ENCODE assay signal across 13 cellular contexts in the genomic region with DNA sequence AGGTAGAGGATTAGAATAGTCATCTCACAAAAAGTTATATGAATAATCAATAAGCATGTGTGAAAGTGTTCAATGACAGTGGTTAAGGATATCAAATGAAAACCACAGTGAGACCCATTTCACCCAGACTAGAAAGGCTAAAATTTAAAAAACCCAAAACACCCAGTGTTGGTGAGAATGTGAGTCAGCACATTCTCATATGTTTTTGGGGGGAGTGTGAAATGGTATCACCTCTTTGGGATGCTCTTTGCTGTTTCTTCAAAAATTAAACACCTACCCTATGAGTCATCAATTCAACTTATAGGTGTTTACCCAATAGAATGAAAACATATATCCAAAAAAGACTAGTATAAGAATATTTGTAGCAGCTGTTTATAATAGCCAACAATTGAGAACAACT.
DNase-seq lines count a peak whose midpoint lies in the region; ATAC-seq, FAIRE-seq and TF ChIP-seq lines count a peak whose summit lies in the region.
"Had no signal": no experiment of that assay in that cellular context is flagged by ENCODE, and none has a peak within 500 bp of the region (broad histone marks: within the 10 kb centered on the region; RNA-seq: fewer than 3 reads in every experiment).

No MANE protein-coding gene starts in this region.

- intact Hi-C loops in GM12878 (cut with micrococcal nuclease; ENCODE audit: unreplicated experiment): no loop called here
- intact Hi-C loops in ascending aorta (cut with DNase I): no loop called here

- H3K4me3 ChIP-seq in GM12878 (no peak overlapping the region), keratinocyte (ENCODE audit: control insufficient read depth in 2 of 3, extremely low read depth in 1 of 3, insufficient read depth in 2 of 3, low read depth in 1 of 3, low read length in 3 of 3) (no peak overlapping the region), ascending aorta (no peak overlapping the region)
- H3K4me3 ChIP-seq: GM23248 had no signal

- RAD21 ChIA-PET in GM12878 (lab: Charles Lee; ENCODE audit: unreplicated experiment): no interaction called here

- no peaks in the 10 kb centered on the region for H4K20me1 ChIP-seq in GM12878 (ENCODE audit: control insufficient read depth, insufficient read depth)
- H4K20me1 ChIP-seq in keratinocyte (ENCODE audit: control insufficient read depth, extremely low read depth, insufficient read depth, low read length): no peaks in the 10 kb centered on the region

- no peak for DNase-seq in stimulated activated naive CD8-positive, alpha-beta T cell treated with anti-CD3 and anti-CD28 coated beads, Interleukin-15, amount 100 ng/mL, for 72 hours
- no peak for DNase-seq in stimulated activated naive CD8-positive, alpha-beta T cell treated with anti-CD3 and anti-CD28 coated beads, Interleukin-15, Interleukin-2, amounts not matched to agents 100 U/mL and 50 U/mL, for 24 hours
- no peak for DNase-seq in GM12878 (ENCODE audit: low read depth, low spot score)
- DNase-seq in keratinocyte (ENCODE audit: low read depth, low spot score): no peak
- DNase-seq in GM13977 (ENCODE audit: low spot score): no peak
- DNase-seq in AG08395 (ENCODE audit: low spot score): no peak
- no peak for DNase-seq in ascending aorta (ENCODE audit: low spot score in 2 of 2)
- DNase-seq: CD8-positive, alpha-beta T cell; GM23248; NCI-H187 treated with DMSO at 0.1 percent for 48 hours; NCI-H69; SIG-M5 had no signal

- peaks cover 4 to 9% of the 10 kb centered on the region in 2 donors for H3K9me3 Mint-ChIP-seq in stimulated activated naive CD8-positive, alpha-beta T cell treated with anti-CD3 and anti-CD28 coated beads, Interleukin-15, amount 100 ng/mL, for 72 hours

- H3K4me3 Mint-ChIP-seq in stimulated activated naive CD8-positive, alpha-beta T cell treated with anti-CD3 and anti-CD28 coated beads, Interleukin-15, amount 100 ng/mL, for 72 hours: no peak overlapping the region
- H3K4me3 Mint-ChIP-seq: CD8-positive, alpha-beta T cell had no signal

- SMC1A ChIA-PET in GM12878 (lab: Charles Lee; ENCODE audit: uncharacterized antibody, unreplicated experiment): no interaction called here

- no peak overlapping the region for H3K4me2 ChIP-seq in GM12878 (ENCODE audit: control insufficient read depth, insufficient read depth)
- no peak overlapping the region for H3K4me2 ChIP-seq in keratinocyte (ENCODE audit: control insufficient read depth, extremely low read depth, insufficient read depth, low read depth, low read length)

- in situ Hi-C loops in GM12878 (cut with MboI): no loop called here
- in situ Hi-C loops in GM13977 (cut with MboI; ENCODE audit: low pct_unique_long_range_greater_than_20kb, low sequenced_read_pairs, unreplicated experiment): no loop called here

- no peaks in the 10 kb centered on the region for H3K9me1 ChIP-seq in keratinocyte (ENCODE audit: control insufficient read depth, extremely low read depth, insufficient read depth, low read length)

- no peak overlapping the region for H2AFZ ChIP-seq in GM12878 (ENCODE audit: control insufficient read depth, low read depth, low read length)
- H2AFZ ChIP-seq in keratinocyte (ENCODE audit: control insufficient read depth, low read length): no peak overlapping the region
- H2AFZ ChIP-seq: GM23248 had no signal

- peaks cover 42% of the 10 kb centered on the region for H3K4me1 Mint-ChIP-seq in stimulated activated naive CD8-positive, alpha-beta T cell treated with anti-CD3 and anti-CD28 coated beads, Interleukin-15, amount 100 ng/mL, for 72 hours

- H3K4me1 ChIP-seq in GM12878 (ENCODE audit: control insufficient read depth, insufficient read depth, low read length): peaks cover 4% of the 10 kb centered on the region; the same call in 1 of the 2 replicates
- peaks cover 33% of the 10 kb centered on the region for H3K4me1 ChIP-seq in keratinocyte (ENCODE audit: control insufficient read depth, extremely low read depth, insufficient read depth, low read length)
- H3K4me1 ChIP-seq in ascending aorta: peaks cover 0 to 7% of the 10 kb centered on the region in 2 donors

- POLR2A ChIA-PET in GM12878 (lab: Charles Lee): no interaction called here

- BruUV-seq in GM12878 (replicated peaks; lab: Mats Ljungman, UMichigan): no TSS peak

- FAIRE-seq in GM12878 (lab: Jason Lieb, UNC) (no peak), keratinocyte (lab: Jason Lieb, UNC) (peak; percentile 34)
- FAIRE-seq: GM18507 had no signal

- no peak for TF ChIP-seq RAD21 in GM12878 (IDR thresholded peaks at IDR 0.05; ENCODE audit: insufficient read depth, low read depth, low read length)

- H3K9me3 ChIP-seq in GM12878 (replicated peaks; ENCODE audit: control insufficient read depth, insufficient read depth, low read length): peaks cover 3% of the 10 kb centered on the region
- H3K9me3 ChIP-seq in keratinocyte (ENCODE audit: control insufficient read depth, low read depth, low read length): peaks cover 2% of the 10 kb centered on the region
- H3K9me3 ChIP-seq in ascending aorta: no peaks in the 10 kb centered on the region

- TF ChIP-seq EP300 in GM12878 (IDR thresholded peaks at IDR 0.05; ENCODE audit: borderline replicate concordance in 1 of 2, control insufficient read depth in 1 of 2, low read depth in 2 of 2, low read length in 2 of 2): no peak

- H3K27ac ChIP-seq in GM12878 (ENCODE audit: control insufficient read depth, insufficient read depth) (no peak overlapping the region), keratinocyte (ENCODE audit: control insufficient read depth, insufficient read depth, low read length) (no peak overlapping the region), ascending aorta (no peak overlapping the region)
- H3K27ac ChIP-seq: GM23248 had no signal

- H3K27ac Mint-ChIP-seq in stimulated activated naive CD8-positive, alpha-beta T cell treated with anti-CD3 and anti-CD28 coated beads, Interleukin-15, amount 100 ng/mL, for 72 hours: no peak overlapping the region
- H3K27ac Mint-ChIP-seq: CD8-positive, alpha-beta T cell had no signal

- H3K27me3 Mint-ChIP-seq in stimulated activated naive CD8-positive, alpha-beta T cell treated with anti-CD3 and anti-CD28 coated beads, Interleukin-15, amount 100 ng/mL, for 72 hours: peaks cover 26% of the 10 kb centered on the region

- H3K9ac ChIP-seq in GM12878 (ENCODE audit: control insufficient read depth, insufficient read depth, low read length): no peak overlapping the region
- H3K9ac ChIP-seq in keratinocyte (ENCODE audit: control insufficient read depth, extremely low read depth, insufficient read depth, low read length): no peak overlapping the region
- H3K9ac ChIP-seq: GM23248 had no signal

- no peaks in the 10 kb centered on the region for H3K27me3 ChIP-seq in GM12878 (replicated peaks in 1 of 2; ENCODE audit: control insufficient read depth in 2 of 2, insufficient read depth in 2 of 2, low read length in 1 of 2)
- no peaks in the 10 kb centered on the region for H3K27me3 ChIP-seq in keratinocyte (ENCODE audit: control insufficient read depth, extremely low read depth, insufficient read depth, low read length)
- H3K27me3 ChIP-seq in ascending aorta: no peaks in the 10 kb centered on the region

- CTCF ChIA-PET in GM12878 (lab: Yijun Ruan, JAX): interaction anchor here (1.4 kb wide), 1 partner anchor 22 kb away, joined by 3 read pairs; no protein-coding TSS in a partner anchor

- no peak for TF ChIP-seq POLR2A in GM12878 (IDR thresholded peaks at IDR 0.05; ENCODE audit: low read depth, low read length)

- ATAC-seq in stimulated activated naive CD8-positive, alpha-beta T cell treated with anti-CD3 and anti-CD28 coated beads, Interleukin-15, amount 100 ng/mL, for 72 hours: peak; percentile 74
- no peak for ATAC-seq in stimulated activated naive CD8-positive, alpha-beta T cell treated with anti-CD3 and anti-CD28 coated beads, Interleukin-15, Interleukin-2, amounts not matched to agents 100 U/mL and 50 U/mL, for 24 hours
- peak; percentile 40 for ATAC-seq in GM12878
- ATAC-seq: CD8-positive, alpha-beta T cell had no signal

- H3K36me3 ChIP-seq in GM12878 (ENCODE audit: control insufficient read depth in 2 of 2, insufficient read depth in 2 of 2, low read length in 1 of 2): no peaks in the 10 kb centered on the region
- no peaks in the 10 kb centered on the region for H3K36me3 ChIP-seq in keratinocyte (ENCODE audit: control insufficient read depth in 2 of 2, extremely low read depth in 1 of 2, insufficient read depth in 2 of 2, low read length in 2 of 2)
- H3K36me3 ChIP-seq in ascending aorta: no peaks in the 10 kb centered on the region

- dilution Hi-C loops in keratinocyte (cut with MboI; ENCODE audit: extremely low pct_ligation_motif_present, low sequenced_read_pairs): no loop called here

- H3K79me2 ChIP-seq in GM12878 (ENCODE audit: control insufficient read depth, insufficient read depth, low read length): peaks cover 1% of the 10 kb centered on the region; the same call in 1 of the 2 replicates
- H3K79me2 ChIP-seq in keratinocyte (ENCODE audit: control insufficient read depth, insufficient read depth, low read length): peaks cover 8% of the 10 kb centered on the region

- TF ChIP-seq CTCF in GM12878 (IDR thresholded peaks at IDR 0.05 in 2 of 3, conservative IDR thresholded peaks at IDR 0.05 in 1 of 3; ENCODE audit: control insufficient read depth in 2 of 3, extremely low read depth in 1 of 3, insufficient read depth in 1 of 3, low read depth in 3 of 3, low read length in 3 of 3) (no peak), keratinocyte (optimal IDR thresholded peaks at IDR 0.05 in 1 of 3, IDR thresholded peaks at IDR 0.05 in 1 of 3, conservative IDR thresholded peaks at IDR 0.05 in 1 of 3; ENCODE audit: extremely low read depth in 1 of 3, insufficient read depth in 2 of 3, low read length in 3 of 3) (no peak), GM13977 (IDR thresholded peaks at IDR 0.05; ENCODE audit: extremely low read depth, insufficient read depth, missing control alignments) (no peak), ascending aorta (IDR thresholded peaks at IDR 0.05) (no peak)

TF ChIP-seq in GM12878, 131 proteins besides CTCF, POLR2A, EP300 and RAD21:
- TF ChIP-seq, protein P1, sequence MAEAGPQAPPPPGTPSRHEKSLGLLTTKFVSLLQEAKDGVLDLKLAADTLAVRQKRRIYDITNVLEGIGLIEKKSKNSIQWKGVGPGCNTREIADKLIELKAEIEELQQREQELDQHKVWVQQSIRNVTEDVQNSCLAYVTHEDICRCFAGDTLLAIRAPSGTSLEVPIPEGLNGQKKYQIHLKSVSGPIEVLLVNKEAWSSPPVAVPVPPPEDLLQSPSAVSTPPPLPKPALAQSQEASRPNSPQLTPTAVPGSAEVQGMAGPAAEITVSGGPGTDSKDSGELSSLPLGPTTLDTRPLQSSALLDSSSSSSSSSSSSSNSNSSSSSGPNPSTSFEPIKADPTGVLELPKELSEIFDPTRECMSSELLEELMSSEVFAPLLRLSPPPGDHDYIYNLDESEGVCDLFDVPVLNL (IDR thresholded peaks at IDR 0.05; ENCODE audit: low read depth, low read length): no peak
- peak; percentile 43 for TF ChIP-seq RUNX3 (IDR thresholded peaks at IDR 0.05; ENCODE audit: low read length)
TF ChIP-seq in GM12878: peak in this region for 1.
